In genomic region chr14:95058491-95058890, GRCh38 we compare ENCODE assay signal across 15 cellular contexts.
"Had no signal": no experiment of that assay in that cellular context is flagged by ENCODE, and none has a peak within 500 bp of the region (broad histone marks: within the 10 kb centered on the region; RNA-seq: fewer than 3 reads in every experiment).

No MANE protein-coding gene starts in this region.

- H3K27me3 ChIP-seq: ascending aorta, breast epithelium, neutrophil, suprapubic skin had no signal

- H3K36me3 Mint-ChIP-seq: naive B cell, type B pancreatic cell had no signal

- H3K4me3 ChIP-seq: ascending aorta, breast epithelium, left ventricle myocardium inferior, suprapubic skin had no signal

- H3K27ac ChIP-seq: ascending aorta, breast epithelium, left ventricle myocardium inferior, neutrophil, suprapubic skin had no signal

- H3K27me3 Mint-ChIP-seq: naive B cell, type B pancreatic cell had no signal

- H3K4me1 Mint-ChIP-seq: naive B cell had no signal

- H3K36me3 ChIP-seq: ascending aorta, breast epithelium, left ventricle myocardium inferior, neutrophil, suprapubic skin had no signal

- DNase-seq: activated CD4-positive, alpha-beta T cell treated with anti-CD3 and anti-CD28 coated beads for 4 hours; activated T-cell treated with anti-CD3 and anti-CD28 coated beads, Interleukin-2, amount 50 U/mL, for 1 hour; cerebellar nuclear complex; effector CD8-positive, alpha-beta T cell; foreskin melanocyte; left ventricle myocardium inferior; naive B cell; stimulated activated CD4-positive, alpha-beta T cell treated with anti-CD3 and anti-CD28 coated beads, Interleukin-2, amount 100 ng/mL, for 48 hours; stimulated activated naive CD4-positive, alpha-beta T cell treated with Interleukin-2 at 50 U/mL for 16 hours had no signal

- H3K9me3 ChIP-seq: ascending aorta, breast epithelium, left ventricle myocardium inferior, neutrophil, suprapubic skin had no signal

- H3K4me1 ChIP-seq: ascending aorta, breast epithelium, left ventricle myocardium inferior, suprapubic skin had no signal

- H3K9me3 Mint-ChIP-seq: naive B cell; T-helper 1 cell treated with Interleukin-12 subunit alpha and Interleukin-12 subunit beta and Interleukin-4 antibody, amounts not matched to agents 30 μg/mL and 1 μg/mL, for 36 hours had no signal

- H3K27ac Mint-ChIP-seq: naive B cell; T-helper 1 cell treated with Interleukin-12 subunit alpha and Interleukin-12 subunit beta and Interleukin-4 antibody, amounts not matched to agents 30 μg/mL and 1 μg/mL, for 36 hours; type B pancreatic cell had no signal

- H3K4me3 Mint-ChIP-seq: naive B cell; T-helper 1 cell treated with Interleukin-12 subunit alpha and Interleukin-12 subunit beta and Interleukin-4 antibody, amounts not matched to agents 30 μg/mL and 1 μg/mL, for 36 hours; type B pancreatic cell had no signal
